19 cellular contexts compared by ENCODE assay signal in genomic region chr2:31945572-31945935, GRCh38.
A peak's percentile ranks its signal among the peaks of the same experiment; 100 is the strongest.
DNase-seq lines count a peak whose midpoint lies in the region; ATAC-seq lines count a peak whose summit lies in the region.
"Had no signal": no experiment of that assay in that cellular context is flagged by ENCODE, and none has a peak within 500 bp of the region (broad histone marks: within the 10 kb centered on the region; RNA-seq: fewer than 3 reads in every experiment).

No MANE protein-coding gene starts in this region.

- no peak overlapping the region for H4K8ac ChIP-seq in mesenchymal stem cell (ENCODE audit: low read length)

- no peak overlapping the region for H2BK5ac ChIP-seq in mesenchymal stem cell (ENCODE audit: low read depth, low read length, poor library complexity, severe bottlenecking)

- no peak overlapping the region for H2AK5ac ChIP-seq in mesenchymal stem cell (ENCODE audit: low read length, severe bottlenecking)

- WGBS in mesenchymal stem cell = no CpG with 5 or more reads among the region's 1 CpG

- H2BK120ac ChIP-seq in mesenchymal stem cell (ENCODE audit: low read depth, low read length) = no peak overlapping the region

- no peaks in the 10 kb centered on the region for H3K9me3 ChIP-seq in mesenchymal stem cell (ENCODE audit: control insufficient read depth, low read length)
- H3K9me3 ChIP-seq: gastrocnemius medialis, sigmoid colon had no signal

- no peaks in the 10 kb centered on the region for H3K9me3 Mint-ChIP-seq in activated T-helper 2 cell treated with anti-CD3 and anti-CD28 coated beads, Interferon-gamma antibody, Interleukin-2, Interleukin-4, amounts not matched to agents 10 μg/mL and 5 μg/mL and 100 μg/mL, durations not matched to agents 14 hours and 24 hours and 36 hours
- H3K9me3 Mint-ChIP-seq: activated naive CD4-positive, alpha-beta T cell treated with anti-CD3 and anti-CD28 coated beads, Interleukin-2, amount 50 U/mL, for 72 hours; brain had no signal

- no peak overlapping the region for H3K14ac ChIP-seq in mesenchymal stem cell (ENCODE audit: low read length in 2 of 2)

- H3K4me3 Mint-ChIP-seq in activated T-helper 2 cell treated with anti-CD3 and anti-CD28 coated beads, Interferon-gamma antibody, Interleukin-2, Interleukin-4, amounts not matched to agents 10 μg/mL and 5 μg/mL and 100 μg/mL, durations not matched to agents 14 hours and 24 hours and 36 hours (ENCODE audit: low read depth) = no peak overlapping the region
- H3K4me3 Mint-ChIP-seq: B cell, brain had no signal

- peak overlapping the region; percentile 56 for H3K27ac Mint-ChIP-seq in activated T-helper 2 cell treated with anti-CD3 and anti-CD28 coated beads, Interferon-gamma antibody, Interleukin-2, Interleukin-4, amounts not matched to agents 10 μg/mL and 5 μg/mL and 100 μg/mL, durations not matched to agents 14 hours and 24 hours and 36 hours
- H3K27ac Mint-ChIP-seq: B cell, brain had no signal

- no peaks in the 10 kb centered on the region for H3K27me3 ChIP-seq in ACC112 (ENCODE audit: insufficient read depth, low read length)
- H3K27me3 ChIP-seq in mesenchymal stem cell (ENCODE audit: control insufficient read depth in 1 of 2, insufficient read depth in 1 of 2, low read length in 2 of 2) = no peaks in the 10 kb centered on the region
- H3K27me3 ChIP-seq: gastrocnemius medialis, sigmoid colon had no signal

- H3K4me1 Mint-ChIP-seq in activated T-helper 2 cell treated with anti-CD3 and anti-CD28 coated beads, Interferon-gamma antibody, Interleukin-2, Interleukin-4, amounts not matched to agents 10 μg/mL and 5 μg/mL and 100 μg/mL, durations not matched to agents 14 hours and 24 hours and 36 hours (ENCODE audit: low read depth) = peaks cover 38% of the 10 kb centered on the region
- H3K4me1 Mint-ChIP-seq: brain had no signal

- peaks cover 20% of the 10 kb centered on the region for H3K79me1 ChIP-seq in mesenchymal stem cell (replicated peaks; ENCODE audit: low read length, poor library complexity, severe bottlenecking)

- no peak overlapping the region for H2BK12ac ChIP-seq in mesenchymal stem cell (ENCODE audit: low read length in 2 of 2)

- H3K4me1 ChIP-seq in ACC112 (ENCODE audit: control insufficient read depth, insufficient read depth, low read length, unreplicated experiment) (peaks cover 11% of the 10 kb centered on the region), mesenchymal stem cell (ENCODE audit: control insufficient read depth, insufficient read depth, low read depth, low read length) (no peaks in the 10 kb centered on the region)
- H3K4me1 ChIP-seq: sigmoid colon had no signal

- H3K79me2 ChIP-seq in ACC112 (ENCODE audit: control insufficient read depth, insufficient read depth, low read length, unreplicated experiment) = peaks cover 56% of the 10 kb centered on the region

- no peak overlapping the region for H3K4me3 ChIP-seq in ACC112 (ENCODE audit: low read depth, low read length)
- no peak overlapping the region for H3K4me3 ChIP-seq in mesenchymal stem cell (ENCODE audit: insufficient read depth in 1 of 2, low read depth in 1 of 2, low read length in 2 of 2)
- H3K4me3 ChIP-seq: gastrocnemius medialis, GM12878, PC-9, sigmoid colon had no signal

- peaks cover 8% of the 10 kb centered on the region for H3K36me3 Mint-ChIP-seq in activated T-helper 2 cell treated with anti-CD3 and anti-CD28 coated beads, Interferon-gamma antibody, Interleukin-2, Interleukin-4, amounts not matched to agents 10 μg/mL and 5 μg/mL and 100 μg/mL, durations not matched to agents 14 hours and 24 hours and 36 hours (ENCODE audit: low read depth)
- H3K36me3 Mint-ChIP-seq: activated naive CD4-positive, alpha-beta T cell treated with anti-CD3 and anti-CD28 coated beads, Interleukin-2, amount 50 U/mL, for 72 hours had no signal

- no peaks in the 10 kb centered on the region for H3K27me3 Mint-ChIP-seq in activated T-helper 2 cell treated with anti-CD3 and anti-CD28 coated beads, Interferon-gamma antibody, Interleukin-2, Interleukin-4, amounts not matched to agents 10 μg/mL and 5 μg/mL and 100 μg/mL, durations not matched to agents 14 hours and 24 hours and 36 hours (ENCODE audit: low read depth)
- H3K27me3 Mint-ChIP-seq: B cell, brain had no signal

- no peak overlapping the region for H3K23ac ChIP-seq in mesenchymal stem cell (ENCODE audit: low read length in 2 of 2)

- no peak overlapping the region for H3K18ac ChIP-seq in mesenchymal stem cell (ENCODE audit: low read depth in 1 of 2, low read length in 2 of 2)

- H3K27ac ChIP-seq in ACC112 (ENCODE audit: low read depth, low read length) = 0 out of 2 replicates have a peak overlapping the region, but pooled peaks have one; percentile 5
- no peak overlapping the region for H3K27ac ChIP-seq in mesenchymal stem cell (ENCODE audit: low read length, poor library complexity, severe bottlenecking)
- H3K27ac ChIP-seq: gastrocnemius medialis, PC-9, sigmoid colon had no signal

- H3K4ac ChIP-seq in mesenchymal stem cell (ENCODE audit: low read depth in 1 of 2, low read length in 2 of 2) = no peak overlapping the region

- DNase-seq in EL = peak; percentile 43
- no peak for DNase-seq in activated T-helper 2 cell treated with anti-CD3 and anti-CD28 coated beads, Interferon-gamma antibody, Interleukin-2, Interleukin-4, amounts not matched to agents 10 μg/mL and 5 μg/mL and 100 μg/mL, durations not matched to agents 14 hours and 24 hours and 36 hours (ENCODE audit: low spot score)
- peak; percentile 16 for DNase-seq in mesenchymal stem cell
- no peak for DNase-seq in HuH-7.5 (ENCODE audit: low spot score)
- no peak for DNase-seq in NCI-H187 treated with DMSO at 0.1 percent for 48 hours (lab: John Stamatoyannopoulos, UW)
- DNase-seq in SHP77 treated with DMSO at 0.1 percent for 48 hours (lab: John Stamatoyannopoulos, UW) = no peak
- DNase-seq: activated CD8-positive, alpha-beta memory T cell treated with anti-CD3 and anti-CD28 coated beads, Interleukin-2, amount 50 U/mL, for 4 hours; gastrocnemius medialis; Kasumi-1; NCI-H774; PC-9; sigmoid colon had no signal

- no peak overlapping the region for H2BK15ac ChIP-seq in mesenchymal stem cell (ENCODE audit: low read depth, poor library complexity, severe bottlenecking)

- no peak overlapping the region for H4K91ac ChIP-seq in mesenchymal stem cell (ENCODE audit: low read length)

- intact Hi-C loops in activated T-helper 2 cell treated with anti-CD3 and anti-CD28 coated beads, Interferon-gamma antibody, Interleukin-2, Interleukin-4, amounts not matched to agents 10 μg/mL and 5 μg/mL and 100 μg/mL, durations not matched to agents 14 hours and 24 hours and 36 hours (cut with micrococcal nuclease) = no loop called here

- H2AFZ ChIP-seq in ACC112 (ENCODE audit: low read length, unreplicated experiment) = no peak overlapping the region
- H2AFZ ChIP-seq in mesenchymal stem cell (ENCODE audit: low read depth, low read length) = no peak overlapping the region
- H2AFZ ChIP-seq: PC-9 had no signal

- ATAC-seq in HG02571 (IDR thresholded peaks at IDR 0.05; ENCODE audit: unreplicated experiment) = no peak
- ATAC-seq: gastrocnemius medialis, left lobe of liver had no signal

- no peak overlapping the region for H3K9ac ChIP-seq in mesenchymal stem cell (ENCODE audit: low read length)

- no peak overlapping the region for H3K4me2 ChIP-seq in mesenchymal stem cell (ENCODE audit: low read length, poor library complexity, severe bottlenecking)
- H3K4me2 ChIP-seq: PC-9 had no signal

- peaks cover 3% of the 10 kb centered on the region; the same call in 1 of the 2 replicates for H3K36me3 ChIP-seq in ACC112 (ENCODE audit: insufficient read depth, low read length)
- H3K36me3 ChIP-seq in mesenchymal stem cell (ENCODE audit: control insufficient read depth in 1 of 2, insufficient read depth in 2 of 2, low read depth in 1 of 2, low read length in 2 of 2) = peaks cover 7 to 23% of the 10 kb centered on the region in 2 experiments

Comparison
In these comparisons a context has a peak if more than half of its experiments do, and no peak if none do; other contexts are left out.
1. DNase-seq: peak in EL (single experiment) and mesenchymal stem cell (single experiment); none in activated T-helper 2 cell treated with anti-CD3 and anti-CD28 coated beads, Interferon-gamma antibody, Interleukin-2, Interleukin-4, amounts not matched to agents 10 μg/mL and 5 μg/mL and 100 μg/mL, durations not matched to agents 14 hours and 24 hours and 36 hours (single experiment), HuH-7.5 (single experiment), NCI-H187 treated with DMSO at 0.1 percent for 48 hours (single experiment) and SHP77 treated with DMSO at 0.1 percent for 48 hours (single experiment).